10 cellular contexts compared by ENCODE assay signal in genomic region chr1:183279835-183280234, GRCh38.
DNase-seq lines count a peak whose midpoint lies in the region; ATAC-seq lines count a peak whose summit lies in the region.
"Had no signal": no experiment of that assay in that cellular context is flagged by ENCODE, and none has a peak within 500 bp of the region (broad histone marks: within the 10 kb centered on the region; RNA-seq: fewer than 3 reads in every experiment).

No MANE protein-coding gene starts in this region.

- DNase-seq in H4 (ENCODE audit: low spot score): peak; percentile 68
- DNase-seq in left ventricle myocardium superior: peak; percentile 56
- DNase-seq in DMS79 treated with DMSO at 0.1 percent for 48 hours (lab: John Stamatoyannopoulos, UW): no peak
- no peak for DNase-seq in stimulated activated effector memory CD8-positive, alpha-beta T cell treated with anti-CD3 and anti-CD28 coated beads, Interleukin-12 subunit alpha, Interleukin-12 subunit beta, amount 100 ng/mL, for 72 hours (ENCODE audit: low spot score in 2 of 2)

- no peak for ATAC-seq in activated T-helper 17 cell treated with anti-CD3 and anti-CD28 coated beads, Interleukin-2, amount 50 U/mL, for 72 hours (replicated peaks)
- no peak for ATAC-seq in left ventricle myocardium superior
- no peak for ATAC-seq in GM19023 (IDR thresholded peaks at IDR 0.05; ENCODE audit: unreplicated experiment)
- no peak for ATAC-seq in GM21390 (IDR thresholded peaks at IDR 0.05; ENCODE audit: unreplicated experiment)
- ATAC-seq in stimulated activated effector memory CD8-positive, alpha-beta T cell treated with anti-CD3 and anti-CD28 coated beads, Interleukin-12 subunit alpha, Interleukin-12 subunit beta, amount 100 ng/mL, for 72 hours: no peak
- ATAC-seq: natural killer cell treated with Interleukin-12 subunit alpha and Interleukin-12 subunit beta and Interleukin-15 and Interleukin-18, amount 100 ng/mL, for 72 hours had no signal

- no peaks in the 10 kb centered on the region for H3K9me3 ChIP-seq in skeletal muscle satellite cell (replicated peaks; ENCODE audit: low read length)

- peak overlapping the region; percentile 3 for H3K4me3 ChIP-seq in skeletal muscle satellite cell (ENCODE audit: low read length)

- no peaks in the 10 kb centered on the region for H3K27me3 ChIP-seq in skeletal muscle satellite cell (ENCODE audit: control insufficient read depth, insufficient read depth, low read length)

- H3K4me1 ChIP-seq in skeletal muscle satellite cell (ENCODE audit: control insufficient read depth, insufficient read depth, low read length): peaks cover 42% of the 10 kb centered on the region

- H3K9ac ChIP-seq in skeletal muscle satellite cell (ENCODE audit: low read depth, low read length): peak overlapping the region; percentile 75

- H3K9me3 Mint-ChIP-seq in activated T-helper 17 cell treated with anti-CD3 and anti-CD28 coated beads, Interleukin-2, amount 50 U/mL, for 72 hours: no peaks in the 10 kb centered on the region
- H3K9me3 Mint-ChIP-seq in stimulated activated effector memory CD8-positive, alpha-beta T cell treated with anti-CD3 and anti-CD28 coated beads, Interleukin-12 subunit alpha, Interleukin-12 subunit beta, amount 100 ng/mL, for 72 hours: no peaks in the 10 kb centered on the region
- H3K9me3 Mint-ChIP-seq: natural killer cell treated with Interleukin-12 subunit alpha and Interleukin-12 subunit beta and Interleukin-15 and Interleukin-18, amount 100 ng/mL, for 72 hours; stimulated activated naive CD8-positive, alpha-beta T cell treated with anti-CD3 and anti-CD28 coated beads, Interleukin-15, Interleukin-2, amounts not matched to agents 100 ng/mL and 50 ng/mL, for 24 hours had no signal

- no peaks in the 10 kb centered on the region for H3K36me3 Mint-ChIP-seq in activated T-helper 17 cell treated with anti-CD3 and anti-CD28 coated beads, Interleukin-2, amount 50 U/mL, for 72 hours (ENCODE audit: low read depth)
- no peaks in the 10 kb centered on the region for H3K36me3 Mint-ChIP-seq in stimulated activated effector memory CD8-positive, alpha-beta T cell treated with anti-CD3 and anti-CD28 coated beads, Interleukin-12 subunit alpha, Interleukin-12 subunit beta, amount 100 ng/mL, for 72 hours
- H3K36me3 Mint-ChIP-seq: natural killer cell treated with Interleukin-12 subunit alpha and Interleukin-12 subunit beta and Interleukin-15 and Interleukin-18, amount 100 ng/mL, for 72 hours had no signal

- no peak overlapping the region for H3K4me3 Mint-ChIP-seq in activated T-helper 17 cell treated with anti-CD3 and anti-CD28 coated beads, Interleukin-2, amount 50 U/mL, for 72 hours
- no peak overlapping the region for H3K4me3 Mint-ChIP-seq in stimulated activated effector memory CD8-positive, alpha-beta T cell treated with anti-CD3 and anti-CD28 coated beads, Interleukin-12 subunit alpha, Interleukin-12 subunit beta, amount 100 ng/mL, for 72 hours
- H3K4me3 Mint-ChIP-seq: natural killer cell treated with Interleukin-12 subunit alpha and Interleukin-12 subunit beta and Interleukin-15 and Interleukin-18, amount 100 ng/mL, for 72 hours; stimulated activated naive CD8-positive, alpha-beta T cell treated with anti-CD3 and anti-CD28 coated beads, Interleukin-15, Interleukin-2, amounts not matched to agents 100 ng/mL and 50 ng/mL, for 24 hours had no signal

- no peaks in the 10 kb centered on the region for H3K4me1 Mint-ChIP-seq in activated T-helper 17 cell treated with anti-CD3 and anti-CD28 coated beads, Interleukin-2, amount 50 U/mL, for 72 hours
- H3K4me1 Mint-ChIP-seq in stimulated activated effector memory CD8-positive, alpha-beta T cell treated with anti-CD3 and anti-CD28 coated beads, Interleukin-12 subunit alpha, Interleukin-12 subunit beta, amount 100 ng/mL, for 72 hours: no peaks in the 10 kb centered on the region

- H3K27me3 Mint-ChIP-seq in activated T-helper 17 cell treated with anti-CD3 and anti-CD28 coated beads, Interleukin-2, amount 50 U/mL, for 72 hours: peaks cover 9% of the 10 kb centered on the region

- peak overlapping the region; percentile 24 for H3K4me2 ChIP-seq in skeletal muscle satellite cell (ENCODE audit: low read length)

- intact Hi-C loops in left ventricle myocardium superior (cut with micrococcal nuclease): loop anchor here (5.0 kb wide), 1 partner anchor 37 kb away; no protein-coding TSS in a partner anchor

- no peaks in the 10 kb centered on the region for H3K36me3 ChIP-seq in skeletal muscle satellite cell (ENCODE audit: insufficient read depth, low read length)

- H3K27ac Mint-ChIP-seq in activated T-helper 17 cell treated with anti-CD3 and anti-CD28 coated beads, Interleukin-2, amount 50 U/mL, for 72 hours: peak overlapping the region; percentile 15
- no peak overlapping the region for H3K27ac Mint-ChIP-seq in stimulated activated effector memory CD8-positive, alpha-beta T cell treated with anti-CD3 and anti-CD28 coated beads, Interleukin-12 subunit alpha, Interleukin-12 subunit beta, amount 100 ng/mL, for 72 hours
- H3K27ac Mint-ChIP-seq: natural killer cell treated with Interleukin-12 subunit alpha and Interleukin-12 subunit beta and Interleukin-15 and Interleukin-18, amount 100 ng/mL, for 72 hours; stimulated activated naive CD8-positive, alpha-beta T cell treated with anti-CD3 and anti-CD28 coated beads, Interleukin-15, Interleukin-2, amounts not matched to agents 100 ng/mL and 50 ng/mL, for 24 hours had no signal

Comparison
In these comparisons a context has a peak if more than half of its experiments do, and no peak if none do; other contexts are left out.
1. DNase-seq: peak in H4 (single experiment) and left ventricle myocardium superior (single experiment); none in DMS79 treated with DMSO at 0.1 percent for 48 hours (single experiment) and stimulated activated effector memory CD8-positive, alpha-beta T cell treated with anti-CD3 and anti-CD28 coated beads, Interleukin-12 subunit alpha, Interleukin-12 subunit beta, amount 100 ng/mL, for 72 hours (0 of 2).